8 cellular contexts compared by ENCODE assay signal in the genomic region with DNA sequence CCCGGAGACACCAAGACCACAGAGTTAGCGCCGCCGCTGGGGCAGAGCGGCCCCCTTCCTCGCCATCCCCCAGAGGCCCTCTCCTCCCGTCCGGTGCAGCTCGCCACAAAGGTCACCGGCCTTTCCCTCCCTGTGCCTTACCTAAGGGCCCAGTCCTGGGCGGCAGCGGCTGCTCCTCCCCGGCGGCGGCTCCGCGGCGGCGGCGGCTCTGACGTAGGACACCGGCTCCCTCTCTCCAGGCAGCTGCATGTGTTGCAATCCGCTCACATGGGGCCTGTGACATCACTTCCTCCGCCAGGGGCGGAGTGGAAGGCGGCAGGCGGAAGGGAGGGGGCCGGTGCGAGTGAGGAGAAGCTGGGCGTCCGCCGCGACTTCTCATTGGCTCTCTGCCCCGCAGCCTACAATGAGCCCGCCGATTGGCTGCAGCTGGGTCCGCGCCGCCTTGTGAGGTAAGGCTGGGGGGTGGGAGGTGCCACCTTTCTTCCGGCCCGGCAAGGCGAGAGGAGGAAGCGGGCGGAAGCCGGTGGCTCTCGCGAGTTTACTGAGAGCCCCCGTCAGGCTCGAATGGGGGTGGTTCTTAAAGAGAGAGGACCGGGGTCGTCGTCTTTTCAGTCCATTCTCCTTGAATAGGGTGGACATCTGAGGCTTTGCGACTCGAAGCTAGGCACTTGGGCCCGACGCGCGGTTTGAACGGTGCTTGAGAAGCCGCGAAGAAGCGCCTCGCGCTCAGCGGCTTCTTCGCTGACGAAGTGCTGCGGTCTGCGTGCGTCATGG. TPM values are rescaled to one million over a fixed set of nuclear protein-coding genes. Genes with fewer than 3 reads are reported as not detected.
A peak's percentile ranks its signal among the peaks of the same experiment; 100 is the strongest.
DNase-seq lines count a peak whose midpoint lies in the region; ATAC-seq and TF ChIP-seq lines count a peak whose summit lies in the region.

A gene (minus strand): TSS at position 281 of the 774 bp plus-strand sequence. CDS start 318 bp downstream, outside the sequence.

- H3K4me1 ChIP-seq in left ventricle myocardium inferior = peaks cover 96% of the 10 kb centered on the region
- H3K4me1 ChIP-seq in prostate gland (replicated peaks) = peaks cover 9% of the 10 kb centered on the region
- peaks cover 3% of the 10 kb centered on the region for H3K4me1 ChIP-seq in urinary bladder (ENCODE audit: insufficient read depth)

- H3K4me3 ChIP-seq in left ventricle myocardium inferior (peak within 1 kb of the TSS; percentile 85), prostate gland (peak within 1 kb of the TSS; percentile 93 to 95), urinary bladder (ENCODE audit: low read depth, low read length) (peak within 1 kb of the TSS; percentile 93)

- intact Hi-C loops in left ventricle myocardium inferior (cut with micrococcal nuclease) = no loop called here
- intact Hi-C loops in prostate gland (cut with DNase I) = loop anchor here (1.0 kb wide), 1 partner anchor 79 kb away; no protein-coding TSS in a partner anchor

- DNase-seq in NCI-H187 (lab: John Stamatoyannopoulos, UW) = peak; percentile 92 to 97
- DNase-seq in T-helper 2 cell = peak; percentile 99 to 100 (median 100)
- peak; percentile 100 for DNase-seq in left ventricle myocardium inferior
- DNase-seq in prostate gland (ENCODE audit: low spot score) = peak; percentile 100

- H3K36me3 ChIP-seq in left ventricle myocardium inferior = no peaks in the 10 kb centered on the region
- H3K36me3 ChIP-seq in prostate gland = no peaks in the 10 kb centered on the region
- H3K36me3 ChIP-seq in urinary bladder (ENCODE audit: insufficient read depth) = no peaks in the 10 kb centered on the region

- no peaks in the 10 kb centered on the region for H3K9me3 ChIP-seq in left ventricle myocardium inferior (replicated peaks)
- H3K9me3 ChIP-seq in prostate gland = no peaks in the 10 kb centered on the region

- H3K27me3 ChIP-seq in left ventricle myocardium inferior (ENCODE audit: low read depth) (no peaks in the 10 kb centered on the region), prostate gland (replicated peaks; ENCODE audit: insufficient read depth) (no peaks in the 10 kb centered on the region)

- TF ChIP-seq CTCF in left ventricle myocardium inferior (IDR thresholded peaks at IDR 0.05; ENCODE audit: borderline replicate concordance) (peak; percentile 8), prostate gland (IDR thresholded peaks at IDR 0.05) (peak in 2 of 4 experiments; percentile 32 to 64)

- peak; percentile 93 for ATAC-seq in GM18498 (IDR thresholded peaks at IDR 0.05; ENCODE audit: unreplicated experiment)
- ATAC-seq in HG02938 (IDR thresholded peaks at IDR 0.05; ENCODE audit: unreplicated experiment) = peak; percentile 88

- peak within 1 kb of the TSS; percentile 99 for H3K27ac ChIP-seq in angular gyrus (ENCODE audit: low read depth, low read length)
- H3K27ac ChIP-seq in left ventricle myocardium inferior (replicated peaks) = peak within 1 kb of the TSS; percentile 98
- peak within 1 kb of the TSS; percentile 96 to 97 for H3K27ac ChIP-seq in prostate gland
- H3K27ac ChIP-seq in urinary bladder (ENCODE audit: low read depth) = peak within 1 kb of the TSS; percentile 95

- under 1% methylated on average over 66 of the region's 70 CpGs for WGBS in prostate gland
- WGBS in urinary bladder = under 1% methylated on average over 70 of the region's 70 CpGs

- TF ChIP-seq POLR2A in prostate gland (IDR thresholded peaks at IDR 0.05) = peak; percentile 99

RNA-seq across cellular contexts. Expression of the gene that starts here (rescaled TPM):
- 80.8 TPM for total RNA-seq in left ventricle myocardium inferior
- 10 to 100 TPM; 58.0 to 64.1 TPM for total RNA-seq in prostate gland
- 66.3 TPM for total RNA-seq in urinary bladder
- polyA plus RNA-seq in urinary bladder = 62.0 TPM

Comparison
In these comparisons a context has a peak if more than half of its experiments do, and no peak if none do; other contexts are left out.
1. Peak in every context shown above with its lines: DNase-seq, ATAC-seq, H3K4me3 ChIP-seq and H3K27ac ChIP-seq.